In genomic region chr3:150076443-150076842, GRCh38 we compare ENCODE assay signal across 7 cellular contexts.
"Had no signal": no experiment of that assay in that cellular context is flagged by ENCODE, and none has a peak within 500 bp of the region (broad histone marks: within the 10 kb centered on the region; RNA-seq: fewer than 3 reads in every experiment).

No MANE protein-coding gene starts in this region.

- H3K4me2 ChIP-seq: KMS-11 had no signal

- H3K4me3 ChIP-seq: HAP-1 had no signal

- H3K36me3 Mint-ChIP-seq: IgD-negative memory B cell had no signal

- H3K9ac ChIP-seq: KMS-11 had no signal

- DNase-seq: GOT3, H7, KBM-7 had no signal

- H3K36me3 ChIP-seq: HAP-1 had no signal

- H3K4me3 Mint-ChIP-seq: IgD-negative memory B cell had no signal

- H3K9me3 Mint-ChIP-seq: IgD-negative memory B cell had no signal

- H3K27ac Mint-ChIP-seq: IgD-negative memory B cell had no signal

- H3K9me3 ChIP-seq: HAP-1 had no signal

- H3K27ac ChIP-seq: KMS-11 had no signal

- ATAC-seq: HCT116 had no signal
